9 cellular contexts compared by ENCODE assay signal in the genomic region with DNA sequence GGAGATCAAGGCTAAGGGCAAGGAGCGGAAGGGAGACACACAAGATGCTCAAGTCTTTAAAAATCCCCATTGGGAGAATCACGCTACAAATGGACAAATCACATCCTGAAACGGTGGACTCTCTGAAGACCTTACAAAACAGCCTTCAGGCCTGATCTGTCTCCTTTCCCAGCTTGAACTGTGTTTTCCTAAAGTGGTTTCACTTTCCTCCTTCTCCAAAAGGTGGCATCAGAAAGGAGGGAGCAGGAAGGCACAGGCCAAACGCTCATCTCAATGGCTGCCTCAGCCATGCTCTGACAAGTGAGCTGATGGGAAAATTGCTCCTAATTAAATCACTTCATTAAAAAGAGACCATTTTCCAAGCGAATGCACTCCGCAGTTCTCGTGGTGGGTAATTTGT. TPM values are rescaled to one million over a fixed set of nuclear protein-coding genes. Genes with fewer than 3 reads are reported as not detected.
DNase-seq lines count a peak whose midpoint lies in the region; ATAC-seq, FAIRE-seq and TF ChIP-seq lines count a peak whose summit lies in the region.
"Had no signal": no experiment of that assay in that cellular context is flagged by ENCODE, and none has a peak within 500 bp of the region (broad histone marks: within the 10 kb centered on the region; RNA-seq: fewer than 3 reads in every experiment).

No MANE protein-coding gene starts in this region.

- peak; percentile 19 to 56 (median 42) for TF ChIP-seq CTCF in adrenal gland (IDR thresholded peaks at IDR 0.05)

- peaks cover 26 to 31% (median 29%) of the 10 kb centered on the region in 10 experiments for H3K4me1 ChIP-seq in BLaER1 treated with 17β-estradiol and CSF1 and Interleukin-3, amounts not matched to agents 10 nM and 100 nM
- H3K4me1 ChIP-seq in adrenal gland (replicated peaks in 1 of 2), result no peaks in the 10 kb centered on the region

- 36 to 48% (median 40%) methylated on average over 7 of the region's 7 CpGs for WGBS in adrenal gland, 4 donors

- H3K4me3 ChIP-seq in BLaER1 treated with 17β-estradiol and CSF1 and Interleukin-3, amounts not matched to agents 10 nM and 100 nM, result peak overlapping the region in 4 of 10 experiments; percentile 6 to 13 (median 9); a peak in 2 of 20 replicates
- no peak overlapping the region for H3K4me3 ChIP-seq in adrenal gland

- H3K9ac ChIP-seq in BLaER1 treated with 17β-estradiol and CSF1 and Interleukin-3, amounts not matched to agents 10 nM and 100 nM, result peak overlapping the region in 1 of 11 experiments; percentile 34; a peak in 3 of 22 replicates

- H3K4me2 ChIP-seq in BLaER1 treated with 17β-estradiol and CSF1 and Interleukin-3, amounts not matched to agents 10 nM and 100 nM, result peak overlapping the region; percentile 60 to 74 (median 69)

- H3K9me3 ChIP-seq in BLaER1 treated with 17β-estradiol and CSF1 and Interleukin-3, amounts not matched to agents 10 nM and 100 nM (replicated peaks in 1 of 11), result no peaks in the 10 kb centered on the region
- no peaks in the 10 kb centered on the region for H3K9me3 ChIP-seq in adrenal gland (replicated peaks in 1 of 3)

- no peaks in the 10 kb centered on the region for H4K20me1 ChIP-seq in BLaER1 treated with 17β-estradiol and CSF1 and Interleukin-3, amounts not matched to agents 10 nM and 100 nM

- no peaks in the 10 kb centered on the region for H3K36me3 ChIP-seq in BLaER1 treated with 17β-estradiol and CSF1 and Interleukin-3, amounts not matched to agents 10 nM and 100 nM
- no peaks in the 10 kb centered on the region for H3K36me3 ChIP-seq in adrenal gland (replicated peaks in 1 of 2)

- peak overlapping the region in 7 of 11 experiments; percentile 12 to 59 (median 31); a peak in 7 of 22 replicates for H3K27ac ChIP-seq in BLaER1 treated with 17β-estradiol and CSF1 and Interleukin-3, amounts not matched to agents 10 nM and 100 nM
- peak overlapping the region in 1 of 5 donors; percentile 20 for H3K27ac ChIP-seq in adrenal gland

- intact Hi-C loops in adrenal gland (cut with DNase I) (no loop called here), left colon (cut with DNase I, micrococcal nuclease) (no loop called here)

- no peaks in the 10 kb centered on the region for H3K27me3 ChIP-seq in BLaER1 treated with 17β-estradiol and CSF1 and Interleukin-3, amounts not matched to agents 10 nM and 100 nM
- no peaks in the 10 kb centered on the region for H3K27me3 ChIP-seq in adrenal gland

- TF ChIP-seq POLR2A in adrenal gland (IDR thresholded peaks at IDR 0.05), result no peak

- ATAC-seq in left colon (peak; percentile 44), HG03565 (IDR thresholded peaks at IDR 0.05; ENCODE audit: unreplicated experiment) (no peak), GM19324 (IDR thresholded peaks at IDR 0.05; ENCODE audit: low FRiP score, unreplicated experiment) (no peak)

- peak; percentile 60 to 94 (median 74) for DNase-seq in NCI-H1417 (lab: John Stamatoyannopoulos, UW)
- peak in 6 of 7 donors; percentile 30 to 69 (median 44) for DNase-seq in adrenal gland
- no peak for DNase-seq in left colon
- no peak for DNase-seq in activated CD4-positive, alpha-beta T cell treated with anti-CD3 and anti-CD28 coated beads for 48 hours
- DNase-seq in GM19239 (ENCODE audit: insufficient read length, low spot score), result no peak

- no peak for FAIRE-seq in GM19239 (lab: Jason Lieb, UNC)
- FAIRE-seq: GM12892 had no signal

RNA-seq across cellular contexts. Expression of a gene that starts 47.7 kb away (rescaled TPM):
- total RNA-seq in adrenal gland (10 to 100 TPM in 1 of 8 donors, 1 to 10 TPM in 7; 5.3 to 11.0 (median 7.8) TPM), left colon (1 to 10 TPM; 4.8 to 6.2 TPM)
- 1 to 10 TPM; 2.2 to 8.8 (median 2.4) TPM for polyA plus RNA-seq in adrenal gland

Comparison
In these comparisons a context has a peak if more than half of its experiments do, and no peak if none do; other contexts are left out.
1. DNase-seq: peak in NCI-H1417 (3 of 3) and adrenal gland (6 of 7); none in left colon (0 of 2), activated CD4-positive, alpha-beta T cell treated with anti-CD3 and anti-CD28 coated beads for 48 hours (single experiment) and GM19239 (single experiment).